Comparison of ENCODE assay signal across 8 cellular contexts in genomic region chr3:127820871-127821853, GRCh38. TPM values are rescaled to one million over a fixed set of nuclear protein-coding genes. Genes with fewer than 3 reads are reported as not detected.
DNase-seq lines count a peak whose midpoint lies in the region; TF ChIP-seq lines count a peak whose summit lies in the region.

No MANE protein-coding gene starts in this region.

- H3K4me3 Mint-ChIP-seq in IgD-negative memory B cell (peak overlapping the region; percentile 58 to 96 (median 91)), brain (peak overlapping the region; percentile 90 to 94 (median 93))

- peak overlapping the region; percentile 52 to 71 (median 69) for H3K27ac Mint-ChIP-seq in IgD-negative memory B cell
- peak overlapping the region in 4 of 5 experiments; percentile 71 to 97 (median 84) for H3K27ac Mint-ChIP-seq in brain

- H3K27me3 Mint-ChIP-seq in IgD-negative memory B cell: peaks cover 21% of the 10 kb centered on the region
- peaks cover 24% of the 10 kb centered on the region for H3K27me3 Mint-ChIP-seq in brain

- H3K4me1 Mint-ChIP-seq in IgD-negative memory B cell: peaks cover 7 to 31% (median 18%) of the 10 kb centered on the region in 3 donors
- peaks cover 37% of the 10 kb centered on the region for H3K4me1 Mint-ChIP-seq in brain

- no peaks in the 10 kb centered on the region for H3K36me3 Mint-ChIP-seq in IgD-negative memory B cell
- H3K36me3 Mint-ChIP-seq in brain: peaks cover 4% of the 10 kb centered on the region

- DNase-seq in DMS79 (lab: John Stamatoyannopoulos, UW) (peak; percentile 91), lung microvascular endothelial cell (ENCODE audit: low read depth in 2 of 2) (peak; percentile 33 to 71), NCI-H1930 (lab: John Stamatoyannopoulos, UW) (no peak), AG08395 (ENCODE audit: low spot score) (no peak), 8988T (no peak)
- no peak for DNase-seq in activated CD8-positive, alpha-beta memory T cell treated with anti-CD3 and anti-CD28 coated beads, Interleukin-2, amount 50 U/mL, for 48 hours

- H3K9me3 Mint-ChIP-seq in IgD-negative memory B cell (no peaks in the 10 kb centered on the region), brain (peaks cover 0 to 16% (median 0%) of the 10 kb centered on the region in 5 experiments)

- TF ChIP-seq CTCF in brain (conservative IDR thresholded peaks at IDR 0.05): no peak

RNA-seq across cellular contexts. Expression of gene MGLL, which starts 1.2 kb away (rescaled TPM):
- polyA plus RNA-seq in IgD-negative memory B cell (8.6 TPM), brain (ENCODE audit: insufficient read depth, low read depth, low replicate concordance) (58.2 TPM)
- total RNA-seq in lung microvascular endothelial cell: 27.5 and 36.1 TPM in 2 replicates

Comparison
In these comparisons a context has a peak if more than half of its experiments do, and no peak if none do; other contexts are left out.
1. DNase-seq: peak in DMS79 (single experiment) and lung microvascular endothelial cell (2 of 2); none in NCI-H1930 (0 of 2), AG08395 (single experiment), activated CD8-positive, alpha-beta memory T cell treated with anti-CD3 and anti-CD28 coated beads, Interleukin-2, amount 50 U/mL, for 48 hours (single experiment) and 8988T (single experiment).